ENCODE assay signal across 31 cellular contexts in genomic region chr1:76571248-76571647, GRCh38.
DNase-seq lines count a peak whose midpoint lies in the region; FAIRE-seq and TF ChIP-seq lines count a peak whose summit lies in the region.
"Had no signal": no experiment of that assay in that cellular context is flagged by ENCODE, and none has a peak within 500 bp of the region (broad histone marks: within the 10 kb centered on the region; RNA-seq: fewer than 3 reads in every experiment).

No MANE protein-coding gene starts in this region.

- DNase-seq in dermis blood vessel endothelial cell (peak; percentile 3), endothelial cell of umbilical vein (ENCODE audit: low read depth, low spot score) (peak; percentile 69), NCI-H2196 treated with DMSO at 0.1 percent for 48 hours (lab: John Stamatoyannopoulos, UW; ENCODE audit: unreplicated experiment) (no peak), Peyer's patch (no peak)
- DNase-seq: 8988T; ACHN; AML-193; BE2C; C1 segment of cervical spinal cord; Caco-2; Calu3; CD4-positive, alpha-beta memory T cell; CD4-positive, alpha-beta T cell; CD4-positive, CD25-positive, alpha-beta regulatory T cell; CD8-positive, alpha-beta memory T cell; CD8-positive, alpha-beta T cell; COR-L47; DMS 273 treated with DMSO at 0.1 percent for 48 hours; DMS153; DMS53; DMS79; DMS79 treated with DMSO at 0.1 percent for 48 hours; DND-41; EL had no signal

- no peak overlapping the region for H2AFZ ChIP-seq in endothelial cell of umbilical vein (ENCODE audit: low read depth, low read length)

- FAIRE-seq in endothelial cell of umbilical vein (lab: Jason Lieb, UNC): no peak
- FAIRE-seq: A204.1, A549, D721Med had no signal

- CTCF ChIA-PET in endothelial cell of umbilical vein (lab: Charles Lee): no interaction called here

- no peak overlapping the region for H3K4me2 ChIP-seq in endothelial cell of umbilical vein (ENCODE audit: insufficient read depth, low read length)
- H3K4me2 ChIP-seq: A549; BLaER1; BLaER1 treated with 17β-estradiol and CSF1 and Interleukin-3, amounts not matched to agents 10 nM and 100 nM had no signal

- H3K27me3 ChIP-seq in endothelial cell of umbilical vein (ENCODE audit: control insufficient read depth in 2 of 2, insufficient read depth in 2 of 2, low read length in 2 of 2) (no peaks in the 10 kb centered on the region), Peyer's patch (no peaks in the 10 kb centered on the region)
- H3K27me3 ChIP-seq: BE2C; BLaER1; BLaER1 treated with 17β-estradiol and CSF1 and Interleukin-3, amounts not matched to agents 10 nM and 100 nM had no signal

- H3K4me1 ChIP-seq in endothelial cell of umbilical vein (ENCODE audit: control insufficient read depth, extremely low read depth, insufficient read depth, low read length): no peaks in the 10 kb centered on the region
- no peaks in the 10 kb centered on the region for H3K4me1 ChIP-seq in Peyer's patch
- H3K4me1 ChIP-seq: A549, BLaER1, Caco-2 had no signal

- no peak overlapping the region for H3K9ac ChIP-seq in endothelial cell of umbilical vein (replicated peaks; ENCODE audit: extremely low read depth, insufficient read depth, low read length)
- H3K9ac ChIP-seq: BLaER1; BLaER1 treated with 17β-estradiol and CSF1 and Interleukin-3, amounts not matched to agents 10 nM and 100 nM had no signal

- H3K36me3 ChIP-seq in endothelial cell of umbilical vein (ENCODE audit: control insufficient read depth in 2 of 2, extremely low read depth in 1 of 2, insufficient read depth in 2 of 2, low read length in 2 of 2): no peaks in the 10 kb centered on the region
- H3K36me3 ChIP-seq in Peyer's patch: no peaks in the 10 kb centered on the region
- H3K36me3 ChIP-seq: BE2C; BLaER1; BLaER1 treated with 17β-estradiol and CSF1 and Interleukin-3, amounts not matched to agents 10 nM and 100 nM had no signal

- BruUV-seq in endothelial cell of umbilical vein (replicated peaks; lab: Mats Ljungman, UMichigan): no TSS peak

- no peak overlapping the region for H3K4me3 ChIP-seq in endothelial cell of umbilical vein (replicated peaks in 1 of 3; ENCODE audit: insufficient read depth in 1 of 3, low read depth in 1 of 3, low read length in 3 of 3)
- no peak overlapping the region for H3K4me3 ChIP-seq in Peyer's patch
- H3K4me3 ChIP-seq: A549; BLaER1; BLaER1 treated with 17β-estradiol and CSF1 and Interleukin-3, amounts not matched to agents 10 nM and 100 nM had no signal

- no peak overlapping the region for H3K27ac ChIP-seq in endothelial cell of umbilical vein (ENCODE audit: insufficient read depth, low read depth, low read length)
- H3K27ac ChIP-seq in Peyer's patch: no peak overlapping the region
- H3K27ac ChIP-seq: 22Rv1; A549; BLaER1; BLaER1 treated with 17β-estradiol and CSF1 and Interleukin-3, amounts not matched to agents 10 nM and 100 nM; C4-2B had no signal

- POLR2A ChIA-PET in endothelial cell of umbilical vein (lab: Charles Lee): no interaction called here

- intact Hi-C loops in endothelial cell of umbilical vein (cut with micrococcal nuclease): no loop called here

- H3K79me2 ChIP-seq in endothelial cell of umbilical vein (ENCODE audit: control insufficient read depth, insufficient read depth, low read length): no peaks in the 10 kb centered on the region

- no peaks in the 10 kb centered on the region for H3K9me3 ChIP-seq in endothelial cell of umbilical vein (replicated peaks; ENCODE audit: control insufficient read depth, insufficient read depth, low read length)
- no peaks in the 10 kb centered on the region for H3K9me3 ChIP-seq in Peyer's patch
- H3K9me3 ChIP-seq: A549; BE2C; BLaER1; BLaER1 treated with 17β-estradiol and CSF1 and Interleukin-3, amounts not matched to agents 10 nM and 100 nM; Caco-2 had no signal

- no peaks in the 10 kb centered on the region for H4K20me1 ChIP-seq in endothelial cell of umbilical vein (replicated peaks; ENCODE audit: control insufficient read depth, extremely low read depth, insufficient read depth, low read length)
- H4K20me1 ChIP-seq: BLaER1; BLaER1 treated with 17β-estradiol and CSF1 and Interleukin-3, amounts not matched to agents 10 nM and 100 nM had no signal

- dilution Hi-C loops in endothelial cell of umbilical vein (cut with MboI; ENCODE audit: extremely low pct_ligation_motif_present, low sequenced_read_pairs): no loop called here

- TF ChIP-seq CTCF in endothelial cell of umbilical vein (IDR thresholded peaks at IDR 0.05; ENCODE audit: extremely low read depth in 1 of 2, insufficient read depth in 1 of 2, low read depth in 1 of 2, low read length in 2 of 2): no peak
- TF ChIP-seq CTCF in Peyer's patch (IDR thresholded peaks at IDR 0.05): no peak

- TF ChIP-seq POLR2A in endothelial cell of umbilical vein (IDR thresholded peaks at IDR 0.05; ENCODE audit: low read depth, low read length) (no peak), Peyer's patch (IDR thresholded peaks at IDR 0.05) (no peak)

- H3K9me1 ChIP-seq in endothelial cell of umbilical vein (replicated peaks; ENCODE audit: control insufficient read depth, extremely low read depth, insufficient read depth, low read length): no peaks in the 10 kb centered on the region

TF ChIP-seq in endothelial cell of umbilical vein, 7 proteins besides CTCF, POLR2A, EP300 and RAD21:
- TF ChIP-seq MYC (IDR thresholded peaks at IDR 0.05; ENCODE audit: low read depth, low read length): no peak

Comparison
In these comparisons a context has a peak if more than half of its experiments do, and no peak if none do; other contexts are left out.
1. DNase-seq: peak in dermis blood vessel endothelial cell (single experiment) and endothelial cell of umbilical vein (single experiment); none in NCI-H2196 treated with DMSO at 0.1 percent for 48 hours (single experiment) and Peyer's patch (0 of 3).